ENCODE assay signal across 9 cellular contexts in genomic region chr3:114863848-114864247, GRCh38.
DNase-seq lines count a peak whose midpoint lies in the region; ATAC-seq and TF ChIP-seq lines count a peak whose summit lies in the region.
"Had no signal": no experiment of that assay in that cellular context is flagged by ENCODE, and none has a peak within 500 bp of the region (broad histone marks: within the 10 kb centered on the region; RNA-seq: fewer than 3 reads in every experiment).

No MANE protein-coding gene starts in this region.

- no peak for DNase-seq in heart left ventricle
- DNase-seq in Right ventricle myocardium inferior (ENCODE audit: missing footprints), result no peak
- no peak for DNase-seq in T-cell
- peak; percentile 13 to 17 (median 15) for DNase-seq in immature natural killer cell
- peak; percentile 56 for DNase-seq in superior temporal gyrus (ENCODE audit: extremely low spot score)
- DNase-seq in activated effector memory CD4-positive, alpha-beta T cell treated with anti-CD3 and anti-CD28 coated beads, Interleukin-2, amount 50 U/mL, for 16 hours, result no peak
- DNase-seq in RPMI8226, result no peak
- no peak for DNase-seq in SJCRH30
- DNase-seq: MV-4-11 had no signal

- ATAC-seq in heart left ventricle (no peak), Right ventricle myocardium inferior (no peak), T-cell (replicated peaks in 1 of 4) (peak in 1 of 4 experiments; percentile 36)

- no peaks in the 10 kb centered on the region for H3K9me3 Mint-ChIP-seq in T-cell
- no peaks in the 10 kb centered on the region for H3K9me3 Mint-ChIP-seq in immature natural killer cell

- CTCF ChIA-PET in T-cell (lab: Charles Lee), result interaction anchor here in 1 of 2 donors (1.2 kb wide), 1 partner anchor 10 kb away, joined by 3 read pairs; no protein-coding TSS in a partner anchor

- H3K27me3 Mint-ChIP-seq in T-cell (no peaks in the 10 kb centered on the region), immature natural killer cell (ENCODE audit: low read depth in 3 of 3) (peaks cover 0 to 2% (median 2%) of the 10 kb centered on the region in 3 donors)

- TF ChIP-seq POLR2A in heart left ventricle (IDR thresholded peaks at IDR 0.05), result no peak

- intact Hi-C loops in heart left ventricle (cut with DNase I) (no loop called here), Right ventricle myocardium inferior (cut with DNase I) (no loop called here)

- no peaks in the 10 kb centered on the region for H3K9me3 ChIP-seq in heart left ventricle
- H3K9me3 ChIP-seq in SJCRH30 (replicated peaks), result no peaks in the 10 kb centered on the region

- peaks cover 0 to 42% (median 19%) of the 10 kb centered on the region in 12 donors for H3K4me1 ChIP-seq in heart left ventricle
- peaks cover 12% of the 10 kb centered on the region for H3K4me1 ChIP-seq in SJCRH30

- POLR2A ChIA-PET in T-cell (lab: Charles Lee), result interaction anchor here in 1 of 2 donors (1.2 kb wide), 1 partner anchor 42 kb away, joined by 3 read pairs; no protein-coding TSS in a partner anchor

- 35 to 39% (median 37%) methylated on average over 1 of the region's 1 CpG for WGBS in heart left ventricle, 4 donors

- H3K4me1 Mint-ChIP-seq in T-cell (peaks cover 62 to 86% (median 66%) of the 10 kb centered on the region in 3 donors), immature natural killer cell (peaks cover 12 to 33% of the 10 kb centered on the region in 2 donors)

- H3K27me3 ChIP-seq in heart left ventricle, result no peaks in the 10 kb centered on the region
- no peaks in the 10 kb centered on the region for H3K27me3 ChIP-seq in SJCRH30

- H3K4me3 ChIP-seq in heart left ventricle (peak overlapping the region in 10 of 12 donors; percentile 1 to 46 (median 34)), SJCRH30 (no peak overlapping the region)

- no peaks in the 10 kb centered on the region for H3K36me3 Mint-ChIP-seq in T-cell
- H3K36me3 Mint-ChIP-seq in immature natural killer cell, result peaks cover 0 to 4% (median 0%) of the 10 kb centered on the region in 3 donors

- no peaks in the 10 kb centered on the region for H3K36me3 ChIP-seq in heart left ventricle
- no peaks in the 10 kb centered on the region for H3K36me3 ChIP-seq in SJCRH30

- H3K4me3 Mint-ChIP-seq in T-cell, result peak overlapping the region; percentile 49 to 57 (median 55)
- peak overlapping the region; percentile 75 to 89 (median 83) for H3K4me3 Mint-ChIP-seq in immature natural killer cell

- peak overlapping the region in 10 of 12 donors; percentile 27 to 70 (median 52) for H3K27ac ChIP-seq in heart left ventricle
- no peak overlapping the region for H3K27ac ChIP-seq in SJCRH30

- peak overlapping the region; percentile 65 to 70 for H3K27ac Mint-ChIP-seq in T-cell
- peak overlapping the region; percentile 82 to 92 (median 86) for H3K27ac Mint-ChIP-seq in immature natural killer cell

- TF ChIP-seq CTCF in heart left ventricle (IDR thresholded peaks at IDR 0.05), result no peak

Comparison
In these comparisons a context has a peak if more than half of its experiments do, and no peak if none do; other contexts are left out.
1. DNase-seq: peak in immature natural killer cell (3 of 3) and superior temporal gyrus (single experiment); none in heart left ventricle (0 of 5), Right ventricle myocardium inferior (single experiment), T-cell (0 of 34), activated effector memory CD4-positive, alpha-beta T cell treated with anti-CD3 and anti-CD28 coated beads, Interleukin-2, amount 50 U/mL, for 16 hours (single experiment), RPMI8226 (single experiment) and SJCRH30 (0 of 2).